ENCODE assay signal across 25 cellular contexts in the genomic region with DNA sequence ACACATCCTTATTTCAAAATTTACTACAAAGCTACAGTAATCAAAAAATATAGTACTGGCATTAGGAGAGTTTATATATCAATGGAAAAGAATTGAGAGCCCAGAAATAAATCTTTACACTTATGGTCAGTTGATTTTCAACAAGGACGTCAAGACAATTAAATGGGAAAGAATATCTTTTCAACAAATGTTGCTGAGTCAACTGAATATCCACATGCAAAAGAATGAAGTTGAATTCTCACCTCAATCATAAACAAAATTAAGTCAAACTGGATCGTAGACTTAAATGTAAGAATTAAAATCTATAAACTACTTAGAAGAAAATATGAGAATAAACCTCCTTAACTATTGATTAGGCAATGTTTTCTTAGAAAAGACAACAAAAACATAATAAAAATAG.
"Had no signal": no experiment of that assay in that cellular context is flagged by ENCODE, and none has a peak within 500 bp of the region (broad histone marks: within the 10 kb centered on the region; RNA-seq: fewer than 3 reads in every experiment).

No MANE protein-coding gene starts in this region.

- ATAC-seq: effector memory CD8-positive, alpha-beta T cell; esophagus mucosa; foreskin keratinocyte; gastrocnemius medialis; gastroesophageal sphincter; heart left ventricle; heart right ventricle had no signal

- H3K36me3 ChIP-seq: colonic mucosa, esophagus muscularis mucosa, esophagus squamous epithelium, gastrocnemius medialis, gastroesophageal sphincter, heart left ventricle, heart right ventricle had no signal

- FAIRE-seq: endothelial cell of umbilical vein had no signal

- DNase-seq: colonic mucosa; cortex of kidney; dermis blood vessel endothelial cell; dorsolateral prefrontal cortex; effector CD4-positive, alpha-beta T cell; effector CD8-positive, alpha-beta T cell; effector memory CD4-positive, alpha-beta T cell; effector memory CD8-positive, alpha-beta T cell; endodermal cell; erythroblast; esophagus squamous epithelium; foreskin fibroblast; foreskin keratinocyte; foreskin melanocyte; gastrocnemius medialis; glutamatergic neuron; head of caudate nucleus; heart left ventricle; heart right ventricle had no signal

- H3K4me1 ChIP-seq: colonic mucosa, esophagus squamous epithelium had no signal

- H3K4me3 ChIP-seq: colonic mucosa, coronary artery, dorsolateral prefrontal cortex, esophagus muscularis mucosa, esophagus squamous epithelium, gastrocnemius medialis, gastroesophageal sphincter, heart left ventricle, heart right ventricle had no signal

- H3K9me3 ChIP-seq: colonic mucosa, esophagus muscularis mucosa, esophagus squamous epithelium, gastrocnemius medialis, gastroesophageal sphincter had no signal

- H3K27ac ChIP-seq: colonic mucosa, coronary artery, dorsolateral prefrontal cortex, epithelial cell of prostate, esophagus muscularis mucosa, esophagus squamous epithelium, foreskin keratinocyte, gastrocnemius medialis, gastroesophageal sphincter, heart left ventricle, heart right ventricle had no signal

- H3K27me3 ChIP-seq: colonic mucosa, dorsolateral prefrontal cortex, esophagus muscularis mucosa, esophagus squamous epithelium, foreskin keratinocyte, gastrocnemius medialis, gastroesophageal sphincter, heart left ventricle, heart right ventricle had no signal
